ENCODE assay signal across 13 cellular contexts in the genomic region with DNA sequence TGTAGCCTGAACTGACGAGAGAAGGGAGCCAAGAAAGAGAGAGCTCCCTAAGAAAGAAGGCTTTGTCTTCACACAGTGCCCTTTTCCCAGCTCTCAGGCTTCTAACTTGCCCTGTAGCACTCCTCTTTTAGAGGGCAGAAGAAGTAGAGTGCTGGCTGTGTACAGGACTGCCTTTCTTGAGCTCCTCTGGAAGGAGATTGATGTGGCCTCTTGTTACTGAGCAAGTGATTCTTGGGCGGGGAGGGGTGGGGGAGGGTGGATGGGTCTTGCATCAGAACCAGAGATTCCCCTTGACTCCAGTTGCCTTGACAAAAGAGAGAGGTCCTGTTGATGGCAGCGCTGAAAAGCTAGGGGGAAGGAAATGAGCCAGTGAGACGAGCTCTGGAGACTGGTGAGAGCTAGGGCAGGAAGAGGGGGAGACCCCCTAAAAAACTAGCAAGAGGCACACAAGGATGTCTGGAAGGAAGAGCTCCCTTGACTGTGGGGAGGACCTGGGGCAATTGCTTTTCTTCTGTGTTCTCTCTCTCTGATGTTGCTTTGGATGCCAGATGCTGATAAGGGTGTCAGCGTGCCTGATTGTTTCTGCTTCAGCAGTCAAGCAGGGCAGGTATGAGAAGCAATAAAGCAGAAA. TPM values are rescaled to one million over a fixed set of nuclear protein-coding genes. Genes with fewer than 3 reads are reported as not detected.
A peak's percentile ranks its signal among the peaks of the same experiment; 100 is the strongest.
DNase-seq lines count a peak whose midpoint lies in the region; ATAC-seq and TF ChIP-seq lines count a peak whose summit lies in the region.
"Had no signal": no experiment of that assay in that cellular context is flagged by ENCODE, and none has a peak within 500 bp of the region (broad histone marks: within the 10 kb centered on the region; RNA-seq: fewer than 3 reads in every experiment).

No MANE protein-coding gene starts in this region.

- H2BK15ac ChIP-seq in neuronal stem cell (ENCODE audit: low read length), result no peak overlapping the region

- DNase-seq in GM23338 (ENCODE audit: low spot score) (peak; percentile 58), NCI-H2227 (lab: John Stamatoyannopoulos, UW; ENCODE audit: unreplicated experiment) (peak; percentile 22), endodermal cell (peak; percentile 59), neuronal stem cell (ENCODE audit: low spot score) (no peak), hepatic stellate cell (ENCODE audit: low spot score) (no peak), HUDEP-2 (lab: John Stamatoyannopoulos, UW; ENCODE audit: unreplicated experiment in 76 of 76) (no peak), CD1c-positive myeloid dendritic cell (ENCODE audit: extremely low spot score) (no peak)
- DNase-seq: NCI-H2081 treated with DMSO at 0.1 percent for 48 hours; stimulated activated CD4-positive, alpha-beta T cell treated with anti-CD3 and anti-CD28 coated beads, Interleukin-1b, Interleukin-23, amount 100 ng/mL, for 48 hours had no signal

- H3K79me2 ChIP-seq in GM23338 (replicated peaks; ENCODE audit: insufficient read depth), result no peaks in the 10 kb centered on the region

- no peak overlapping the region for H4K8ac ChIP-seq in neuronal stem cell (ENCODE audit: low read depth, low read length)

- H3K4me3 ChIP-seq in GM23338 (no peak overlapping the region; the same call in 1 of the 2 replicates), endodermal cell (ENCODE audit: low read length) (no peak overlapping the region), neuronal stem cell (ENCODE audit: low read length in 2 of 2) (no peak overlapping the region)
- H3K4me3 ChIP-seq: suprapubic skin had no signal

- no peak overlapping the region for H2BK5ac ChIP-seq in neuronal stem cell (ENCODE audit: low read length)

- ATAC-seq in GM23338 (peak; percentile 19), GM18520 (IDR thresholded peaks at IDR 0.05; ENCODE audit: unreplicated experiment) (no peak)
- ATAC-seq: natural killer cell treated with Interleukin-12 subunit alpha and Interleukin-12 subunit beta and Interleukin-15 and Interleukin-18, amount 100 ng/mL, for 72 hours had no signal

- TF ChIP-seq CTCF in GM23338 (conservative IDR thresholded peaks at IDR 0.05; ENCODE audit: low read depth in 2 of 2), result no peak
- no peak for TF ChIP-seq CTCF in endodermal cell (conservative IDR thresholded peaks at IDR 0.05)

- H3K4me1 Mint-ChIP-seq in GM23338 (peaks cover 55% of the 10 kb centered on the region), endodermal cell (peaks cover 19% of the 10 kb centered on the region)

- no peaks in the 10 kb centered on the region for H3K9me3 Mint-ChIP-seq in GM23338
- H3K9me3 Mint-ChIP-seq in endodermal cell, result no peaks in the 10 kb centered on the region
- H3K9me3 Mint-ChIP-seq: natural killer cell treated with Interleukin-12 subunit alpha and Interleukin-12 subunit beta and Interleukin-15 and Interleukin-18, amount 100 ng/mL, for 72 hours had no signal

- H3K4me3 Mint-ChIP-seq in GM23338 (no peak overlapping the region; the same call in 2 of the 3 replicates), endodermal cell (no peak overlapping the region)
- H3K4me3 Mint-ChIP-seq: natural killer cell treated with Interleukin-12 subunit alpha and Interleukin-12 subunit beta and Interleukin-15 and Interleukin-18, amount 100 ng/mL, for 72 hours had no signal

- no peaks in the 10 kb centered on the region for H3K79me1 ChIP-seq in neuronal stem cell (ENCODE audit: low read depth, low read length)

- H3K23ac ChIP-seq in neuronal stem cell (ENCODE audit: low read depth, low read length, poor library complexity), result no peak overlapping the region

- H3K14ac ChIP-seq in neuronal stem cell (ENCODE audit: low read length), result no peak overlapping the region

- H3K9me2 ChIP-seq in GM23338 (ENCODE audit: insufficient read depth), result peaks cover 9% of the 10 kb centered on the region; the same call in 1 of the 2 replicates

- H3K27me3 ChIP-seq in GM23338 (ENCODE audit: insufficient read depth) (no peaks in the 10 kb centered on the region), endodermal cell (ENCODE audit: control insufficient read depth, insufficient read depth, low read length, poor library complexity, severe bottlenecking) (no peaks in the 10 kb centered on the region), neuronal stem cell (ENCODE audit: control insufficient read depth in 3 of 3, insufficient read depth in 3 of 3, low read depth in 1 of 3, low read length in 3 of 3) (no peaks in the 10 kb centered on the region)

- peak overlapping the region; percentile 95 for H3K27ac Mint-ChIP-seq in GM23338
- peak overlapping the region; percentile 63 for H3K27ac Mint-ChIP-seq in endodermal cell
- H3K27ac Mint-ChIP-seq: natural killer cell treated with Interleukin-12 subunit alpha and Interleukin-12 subunit beta and Interleukin-15 and Interleukin-18, amount 100 ng/mL, for 72 hours had no signal

- H3K4me1 ChIP-seq in GM23338 (ENCODE audit: insufficient read depth), result peaks cover 21% of the 10 kb centered on the region
- peaks cover 11% of the 10 kb centered on the region for H3K4me1 ChIP-seq in endodermal cell (ENCODE audit: control insufficient read depth, insufficient read depth, low read length)
- H3K4me1 ChIP-seq in neuronal stem cell (ENCODE audit: control insufficient read depth in 2 of 2, insufficient read depth in 1 of 2, low read depth in 1 of 2, low read length in 2 of 2), result peaks cover 9 to 15% of the 10 kb centered on the region in 2 donors

- H4K91ac ChIP-seq in neuronal stem cell (ENCODE audit: low read depth, low read length, poor library complexity), result no peak overlapping the region

- H2AK5ac ChIP-seq in neuronal stem cell (ENCODE audit: low read depth, low read length), result no peak overlapping the region

- WGBS in endodermal cell (ENCODE audit: insufficient coverage in 1 of 2, insufficient read length in 1 of 2), 2 experiments, result 69 to 70% methylated on average over 2 to 5 of the region's 5 CpGs
- WGBS in neuronal stem cell (ENCODE audit: extremely low coverage in 2 of 2, insufficient read length in 2 of 2, insufficient replicate concordance in 1 of 2), 2 donors, result no CpG with 5 or more reads among the region's 5 CpGs

- no peak overlapping the region for H2BK120ac ChIP-seq in neuronal stem cell (ENCODE audit: low read depth, low read length)

- no peak overlapping the region for H3K18ac ChIP-seq in neuronal stem cell (ENCODE audit: low read length)

- H3K27me3 Mint-ChIP-seq in GM23338 (ENCODE audit: insufficient read depth, low read depth, poor library complexity) (peaks cover 3% of the 10 kb centered on the region), endodermal cell (ENCODE audit: insufficient read depth) (peaks cover 4% of the 10 kb centered on the region)

- no peaks in the 10 kb centered on the region for H3K9me3 ChIP-seq in endodermal cell (ENCODE audit: control insufficient read depth, low read length)
- no peaks in the 10 kb centered on the region for H3K9me3 ChIP-seq in neuronal stem cell (replicated peaks in 1 of 2; ENCODE audit: control insufficient read depth in 2 of 2, insufficient read depth in 1 of 2, low read depth in 1 of 2, low read length in 2 of 2)
- H3K9me3 ChIP-seq: suprapubic skin had no signal

- peak overlapping the region; percentile 78 for H3K4me2 ChIP-seq in GM23338
- no peak overlapping the region for H3K4me2 ChIP-seq in neuronal stem cell (ENCODE audit: insufficient read depth, low read length, poor library complexity, severe bottlenecking)

- H3K9ac ChIP-seq in endodermal cell (ENCODE audit: extremely low read depth, low read length, poor library complexity, severe bottlenecking), result no peak overlapping the region
- H3K9ac ChIP-seq in neuronal stem cell (ENCODE audit: low read depth, low read length, poor library complexity), result no peak overlapping the region

- H3K4ac ChIP-seq in neuronal stem cell (ENCODE audit: low read length), result no peak overlapping the region

- H3K36me3 Mint-ChIP-seq in GM23338 (ENCODE audit: low read depth) (peaks cover 27% of the 10 kb centered on the region), endodermal cell (ENCODE audit: low read depth) (peaks cover 30% of the 10 kb centered on the region)

- H4K20me1 ChIP-seq in GM23338 (replicated peaks; ENCODE audit: insufficient read depth), result peaks cover 8% of the 10 kb centered on the region; the same call in 1 of the 2 replicates

- peak overlapping the region; percentile 95 for H3K27ac ChIP-seq in GM23338 (ENCODE audit: low read depth)
- H3K27ac ChIP-seq in endodermal cell (ENCODE audit: low read depth, low read length), result peak overlapping the region; percentile 90
- H3K27ac ChIP-seq in neuronal stem cell (replicated peaks; ENCODE audit: low read length), result peak overlapping the region; percentile 47

- H2AFZ ChIP-seq in GM23338 (no peak overlapping the region), neuronal stem cell (ENCODE audit: low read length) (peak overlapping the region; percentile 20)

- H3F3A ChIP-seq in GM23338 (replicated peaks; ENCODE audit: low read depth), result peaks cover 15% of the 10 kb centered on the region; the same call in 1 of the 2 replicates

- H3K36me3 ChIP-seq in GM23338 (ENCODE audit: insufficient read depth) (peaks cover 15% of the 10 kb centered on the region), endodermal cell (ENCODE audit: control insufficient read depth, insufficient read depth, low read length) (peaks cover 15% of the 10 kb centered on the region), neuronal stem cell (replicated peaks in 1 of 2; ENCODE audit: control insufficient read depth in 2 of 2, insufficient read depth in 2 of 2, low read length in 2 of 2) (peaks cover 12 to 34% of the 10 kb centered on the region in 2 donors)

- H2BK12ac ChIP-seq in neuronal stem cell (ENCODE audit: low read length), result no peak overlapping the region

TF ChIP-seq in GM23338, 12 proteins besides CTCF, POLR2A, EP300 and RAD21 (continues in another document):
- TF ChIP-seq CREB1 (CRISPR knock-in tag; IDR thresholded peaks at IDR 0.05; ENCODE audit: low read depth), result no peak
- TF ChIP-seq EZH2phosphoT487 (IDR thresholded peaks at IDR 0.05; ENCODE audit: unreplicated experiment), result no peak

RNA-seq across cellular contexts. Expression of gene GPR179, which starts 18.4 kb away (rescaled TPM):
- total RNA-seq in GM23338 (2014; rRNA removed; shearing (Covaris generic)), result 0.03 and 0.04 TPM in 2 replicates
- polyA plus RNA-seq in GM23338 (2016; fragmentation: Nextera tagmentation; extraction: Ambion mirVana), result 0.03 TPM in 2 replicates
- total RNA-seq in endodermal cell, result not detected
- not detected for polyA plus RNA-seq in endodermal cell (2013, experiment 1 of 2)
- polyA plus RNA-seq in endodermal cell (2013, experiment 2 of 2), result 0.04 TPM
- polyA plus RNA-seq in neuronal stem cell (2013, experiment 1 of 2), result 0.03 TPM
- polyA plus RNA-seq in neuronal stem cell (2013, experiment 2 of 2), result 0.04 TPM
- total RNA-seq: glomerular endothelial cell had no signal

RNA-seq across cellular contexts. Expression of gene SOCS7, which starts 26.3 kb away (rescaled TPM):
- 26.1 and 29.2 TPM in 2 replicates for total RNA-seq in GM23338 (2014; rRNA removed; shearing (Covaris generic))
- 5.0 and 5.1 TPM in 2 replicates for polyA plus RNA-seq in GM23338 (2016; fragmentation: Nextera tagmentation; extraction: Ambion mirVana)
- total RNA-seq in endodermal cell, result 10 to 100 TPM; 24.4 to 28.1 TPM
- polyA plus RNA-seq in endodermal cell (2013, experiment 1 of 2), result 18.4 TPM
- polyA plus RNA-seq in endodermal cell (2013, experiment 2 of 2), result 16.2 TPM
- polyA plus RNA-seq in neuronal stem cell (2013, experiment 1 of 2), result 16.3 TPM
- 16.6 TPM for polyA plus RNA-seq in neuronal stem cell (2013, experiment 2 of 2)

RNA-seq across cellular contexts. Expression of gene MRPL45, which starts 28.4 kb away (rescaled TPM):
- 63.9 and 65.7 TPM in 2 replicates for total RNA-seq in GM23338 (2014; rRNA removed; shearing (Covaris generic))
- polyA plus RNA-seq in GM23338 (2016; fragmentation: Nextera tagmentation; extraction: Ambion mirVana), result 42.6 and 43.5 TPM in 2 replicates
- total RNA-seq in endodermal cell, result 10 to 100 TPM; 48.8 to 51.9 TPM
- 49.7 TPM for polyA plus RNA-seq in endodermal cell (2013, experiment 1 of 2)
- 47.2 TPM for polyA plus RNA-seq in endodermal cell (2013, experiment 2 of 2)
- polyA plus RNA-seq in neuronal stem cell (2013, experiment 1 of 2), result 55.5 TPM
- polyA plus RNA-seq in neuronal stem cell (2013, experiment 2 of 2), result 56.9 TPM

Comparison
In these comparisons a context has a peak if more than half of its experiments do, and no peak if none do; other contexts are left out.
1. DNase-seq: peak in GM23338 (single experiment), NCI-H2227 (single experiment) and endodermal cell (single experiment); none in neuronal stem cell (single experiment), hepatic stellate cell (single experiment), HUDEP-2 (0 of 76) and CD1c-positive myeloid dendritic cell (single experiment).
2. Peak in every context shown above with its lines, with median percentiles within 50 percentile points of each other: H3K27ac ChIP-seq.